9 cellular contexts compared by ENCODE assay signal in the genomic region with DNA sequence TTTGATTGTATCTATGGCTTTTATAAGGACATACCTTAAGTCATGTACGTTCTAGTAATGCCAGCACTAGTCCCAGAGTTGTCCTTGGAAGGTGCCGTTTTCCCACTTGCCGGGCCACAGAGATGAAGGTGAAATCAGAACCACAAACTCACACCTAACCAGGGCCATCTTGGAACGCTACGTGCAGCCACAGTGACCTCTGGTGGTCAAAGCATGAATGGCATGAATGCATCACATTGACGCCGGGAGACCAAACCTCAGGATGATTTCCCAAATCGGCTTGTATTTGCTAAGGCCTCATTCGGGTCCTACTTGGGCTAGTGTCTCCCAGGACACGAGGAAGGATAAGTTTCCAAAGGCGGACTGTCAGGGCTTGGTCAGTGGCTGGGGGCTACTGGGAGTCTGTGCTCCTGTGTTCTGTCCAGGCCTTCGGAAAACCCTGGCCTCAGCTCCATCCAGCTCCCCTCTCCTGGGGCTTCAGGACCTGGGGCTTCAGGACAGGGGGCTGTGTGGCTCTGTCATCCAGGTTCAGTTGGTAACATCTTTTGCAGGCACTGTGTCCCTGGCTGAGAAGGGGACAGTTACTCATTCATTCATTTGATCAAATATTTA.
A peak's percentile ranks its signal among the peaks of the same experiment; 100 is the strongest.
DNase-seq lines count a peak whose midpoint lies in the region; ATAC-seq and TF ChIP-seq lines count a peak whose summit lies in the region.
"Had no signal": no experiment of that assay in that cellular context is flagged by ENCODE, and none has a peak within 500 bp of the region (broad histone marks: within the 10 kb centered on the region; RNA-seq: fewer than 3 reads in every experiment).

No MANE protein-coding gene starts in this region.

- no peaks in the 10 kb centered on the region for H3K9me3 ChIP-seq in SK-N-SH

- no peaks in the 10 kb centered on the region for H3K9me3 Mint-ChIP-seq in progenitor cell of endocrine pancreas (ENCODE audit: low read depth)

- no peak overlapping the region; a peak in 1 of 4 replicates for H3K4me3 ChIP-seq in SK-N-SH (ENCODE audit: low read depth in 2 of 2, low read length in 1 of 2)

- no peaks in the 10 kb centered on the region for H3K4me1 ChIP-seq in SK-N-SH (ENCODE audit: control insufficient read depth in 1 of 2, insufficient read depth in 2 of 2, low read depth in 1 of 2, low read length in 1 of 2)

- H3K27me3 Mint-ChIP-seq in progenitor cell of endocrine pancreas, result peaks cover 47% of the 10 kb centered on the region

- DNase-seq in DMS79 (lab: John Stamatoyannopoulos, UW) (peak; percentile 32), HUDEP-2 (lab: John Stamatoyannopoulos, UW; ENCODE audit: unreplicated experiment in 76 of 76) (peak in 39 of 76 experiments; percentile 2 to 60 (median 14)), SK-N-SH (peak; percentile 65), cardiac septum (ENCODE audit: low spot score) (peak; percentile 81), progenitor cell of endocrine pancreas (ENCODE audit: low spot score, unreplicated experiment) (peak; percentile 67)
- peak; percentile 13 for DNase-seq in activated naive CD8-positive, alpha-beta T cell treated with anti-CD3 and anti-CD28 coated beads, Interleukin-2, amount 50 U/mL, for 16 hours (ENCODE audit: low read depth, low spot score)

- no peak overlapping the region for H2AFZ ChIP-seq in SK-N-SH (ENCODE audit: low read depth)

- no peaks in the 10 kb centered on the region for H4K20me1 ChIP-seq in SK-N-SH (ENCODE audit: insufficient read depth)

- TF ChIP-seq RAD21 in SK-N-SH (IDR thresholded peaks at IDR 0.05; ENCODE audit: low read length), result peak; percentile 94

- H3K27me3 ChIP-seq in SK-N-SH (ENCODE audit: insufficient read depth), result no peaks in the 10 kb centered on the region

- H3K9me2 ChIP-seq in SK-N-SH, result no peaks in the 10 kb centered on the region

- no peaks in the 10 kb centered on the region for H3K79me2 ChIP-seq in SK-N-SH (ENCODE audit: insufficient read depth)

- ATAC-seq in GM18519 (IDR thresholded peaks at IDR 0.05; ENCODE audit: low FRiP score, unreplicated experiment) (no peak), GM19397 (IDR thresholded peaks at IDR 0.05; ENCODE audit: unreplicated experiment) (no peak)

- no peak overlapping the region for H3K27ac Mint-ChIP-seq in progenitor cell of endocrine pancreas

- no peaks in the 10 kb centered on the region for H3K36me3 Mint-ChIP-seq in progenitor cell of endocrine pancreas (ENCODE audit: insufficient read depth)

- no peaks in the 10 kb centered on the region for H3F3A ChIP-seq in SK-N-SH (replicated peaks; ENCODE audit: insufficient read depth)

- H3K4me1 Mint-ChIP-seq in progenitor cell of endocrine pancreas (ENCODE audit: low read depth), result no peaks in the 10 kb centered on the region

- no peak overlapping the region for H3K4me3 Mint-ChIP-seq in progenitor cell of endocrine pancreas (ENCODE audit: low read depth)

- POLR2A ChIA-PET in SK-N-SH (lab: Yijun Ruan, JAX), result no interaction called here

- CTCF ChIA-PET in SK-N-SH (lab: Yijun Ruan, JAX), result interaction anchor here (0.7 to 3.0 kb wide), 10 partner anchors 9 to 307 kb away, joined by 3 to 31 read pairs (median 4); no protein-coding TSS in a partner anchor

- TF ChIP-seq CTCF in SK-N-SH (IDR thresholded peaks at IDR 0.05) (peak; percentile 94), progenitor cell of endocrine pancreas (IDR thresholded peaks at IDR 0.05; ENCODE audit: unreplicated experiment) (peak; percentile 93)

- no peak overlapping the region for H3K27ac ChIP-seq in SK-N-SH (ENCODE audit: low read depth in 2 of 2, low read length in 1 of 2)
- H3K27ac ChIP-seq: epithelial cell of prostate had no signal

- no peak for TF ChIP-seq EP300 in SK-N-SH (IDR thresholded peaks at IDR 0.05; ENCODE audit: borderline replicate concordance in 1 of 2, low read depth in 1 of 2, low read length in 1 of 2)

- no peak overlapping the region for H3K9ac ChIP-seq in SK-N-SH

- intact Hi-C loops in cardiac septum (cut with DNase I), result loop anchor here (1.0 kb wide), 1 partner anchor 296 kb away; no protein-coding TSS in a partner anchor

- no peaks in the 10 kb centered on the region for H3K36me3 ChIP-seq in SK-N-SH (replicated peaks in 1 of 2; ENCODE audit: control insufficient read depth in 1 of 2, insufficient read depth in 2 of 2, low read length in 1 of 2)

- 0 out of 2 replicates have a peak overlapping the region, but pooled peaks have one; percentile 27 for H3K4me2 ChIP-seq in SK-N-SH

- 8% methylated on average over 10 of the region's 12 CpGs for WGBS in SK-N-SH (ENCODE audit: low lambda C conversion rate)

TF ChIP-seq in SK-N-SH, 30 proteins besides CTCF, POLR2A, EP300 and RAD21:
- TF ChIP-seq TEAD4 (IDR thresholded peaks at IDR 0.05; ENCODE audit: borderline replicate concordance, insufficient read depth) (no peak), SMC3 (IDR thresholded peaks at IDR 0.05; ENCODE audit: low read depth, low read length) (peak; percentile 91)

Comparison
In these comparisons a context has a peak if more than half of its experiments do, and no peak if none do; other contexts are left out.
1. DNase-seq: peak in every context shown above with its lines; median percentile 81 in cardiac septum; 67 in progenitor cell of endocrine pancreas; 65 in SK-N-SH; 32 in DMS79; 14 in HUDEP-2; 13 in activated naive CD8-positive, alpha-beta T cell treated with anti-CD3 and anti-CD28 coated beads, Interleukin-2, amount 50 U/mL, for 16 hours.